Comparison of ENCODE assay signal across 20 cellular contexts in genomic region chr6:148890605-148891004, GRCh38.
DNase-seq lines count a peak whose midpoint lies in the region; ATAC-seq and TF ChIP-seq lines count a peak whose summit lies in the region.
"Had no signal": no experiment of that assay in that cellular context is flagged by ENCODE, and none has a peak within 500 bp of the region (broad histone marks: within the 10 kb centered on the region; RNA-seq: fewer than 3 reads in every experiment).

No MANE protein-coding gene starts in this region.

- no peak overlapping the region for H4K91ac ChIP-seq in mesenchymal stem cell (ENCODE audit: low read length)

- H3K18ac ChIP-seq in mesenchymal stem cell (ENCODE audit: low read depth in 1 of 2, low read length in 2 of 2): no peak overlapping the region

- 99% methylated on average over 6 of the region's 7 CpGs for WGBS in mesenchymal stem cell

- TF ChIP-seq CTCF in choroid plexus epithelial cell (conservative IDR thresholded peaks at IDR 0.05; ENCODE audit: low read depth, low read length): no peak
- TF ChIP-seq CTCF in tibial artery (IDR thresholded peaks at IDR 0.05): no peak

- CTCF ChIA-PET in activated CD8-positive, alpha-beta memory T cell treated with anti-CD3 and anti-CD28 coated beads, Interleukin-2, amount 10 ng/mL, durations not matched to agents 7 days and 5 days (lab: Charles Lee): no interaction called here
- CTCF ChIA-PET in activated naive CD4-positive, alpha-beta T cell treated with anti-CD3 and anti-CD28 coated beads, Interleukin-2, amount 10 ng/mL, durations not matched to agents 7 days and 5 days (lab: Charles Lee): no interaction called here

- no peak overlapping the region for H3K27ac ChIP-seq in mesenchymal stem cell (ENCODE audit: low read length, poor library complexity, severe bottlenecking)
- H3K27ac ChIP-seq in tibial artery: peak overlapping the region; percentile 42 to 48

- no peaks in the 10 kb centered on the region for H3K36me3 ChIP-seq in mesenchymal stem cell (ENCODE audit: control insufficient read depth in 1 of 2, insufficient read depth in 2 of 2, low read depth in 1 of 2, low read length in 2 of 2)
- no peaks in the 10 kb centered on the region for H3K36me3 ChIP-seq in tibial artery

- H3K14ac ChIP-seq in mesenchymal stem cell (ENCODE audit: low read length in 2 of 2): no peak overlapping the region

- DNase-seq in activated CD8-positive, alpha-beta memory T cell treated with anti-CD3 and anti-CD28 coated beads, Interleukin-2, amount 10 ng/mL, durations not matched to agents 7 days and 5 days: no peak
- no peak for DNase-seq in activated CD8-positive, alpha-beta memory T cell treated with anti-CD3 and anti-CD28 coated beads, Interleukin-2, amount 50 U/mL, for 4 hours
- DNase-seq in choroid plexus epithelial cell (ENCODE audit: low read depth): peak; percentile 19
- DNase-seq in mesenchymal stem cell: no peak
- DNase-seq in tibial artery: no peak
- no peak for DNase-seq in activated naive CD4-positive, alpha-beta T cell treated with anti-CD3 and anti-CD28 coated beads, Interleukin-2, amount 10 ng/mL, durations not matched to agents 7 days and 5 days
- DNase-seq in activated naive CD4-positive, alpha-beta T cell treated with anti-CD3 and anti-CD28 coated beads, Interleukin-2, amount 50 U/mL, for 72 hours (ENCODE audit: low spot score in 2 of 2): no peak
- no peak for DNase-seq in stimulated activated naive B cell treated with anti-CD40 and anti-IgM and Interleukin-4, amounts not matched to agents 10 μg/mL and 1 μg/mL and 100 μg/mL, for 72 hours
- DNase-seq: 8988T; CD8-positive, alpha-beta T cell; H7; Kasumi-1; MM.1S; NCI-H1092 treated with DMSO at 0.1 percent for 48 hours; NCI-H1694; NCI-H2107; NCI-H226; NCI-H524 treated with DMSO at 0.1 percent for 48 hours had no signal

- no peak overlapping the region for H3K23ac ChIP-seq in mesenchymal stem cell (ENCODE audit: low read length in 2 of 2)

- ATAC-seq in activated CD8-positive, alpha-beta memory T cell treated with anti-CD3 and anti-CD28 coated beads, Interleukin-2, amount 10 ng/mL, durations not matched to agents 7 days and 5 days: peak; percentile 23
- no peak for ATAC-seq in activated naive CD4-positive, alpha-beta T cell treated with anti-CD3 and anti-CD28 coated beads, Interleukin-2, amount 50 U/mL, for 72 hours
- no peak for ATAC-seq in stimulated activated naive B cell treated with anti-CD40 and anti-IgM and Interleukin-4, amounts not matched to agents 10 μg/mL and 1 μg/mL and 100 μg/mL, for 72 hours (replicated peaks)
- ATAC-seq: CD8-positive, alpha-beta T cell; Panc1 had no signal

- no peak overlapping the region for H3K4me2 ChIP-seq in mesenchymal stem cell (ENCODE audit: low read length, poor library complexity, severe bottlenecking)

- peaks cover 1% of the 10 kb centered on the region for H3K79me1 ChIP-seq in mesenchymal stem cell (replicated peaks; ENCODE audit: low read length, poor library complexity, severe bottlenecking)

- no peaks in the 10 kb centered on the region for H3K4me1 Mint-ChIP-seq in activated CD8-positive, alpha-beta memory T cell treated with anti-CD3 and anti-CD28 coated beads, Interleukin-2, amount 10 ng/mL, durations not matched to agents 7 days and 5 days
- H3K4me1 Mint-ChIP-seq in activated naive CD4-positive, alpha-beta T cell treated with anti-CD3 and anti-CD28 coated beads, Interleukin-2, amount 10 ng/mL, durations not matched to agents 7 days and 5 days: no peaks in the 10 kb centered on the region
- peaks cover 0 to 5% of the 10 kb centered on the region in 2 donors for H3K4me1 Mint-ChIP-seq in stimulated activated naive B cell treated with anti-CD40 and anti-IgM and Interleukin-4, amounts not matched to agents 10 μg/mL and 1 μg/mL and 100 μg/mL, for 72 hours
- H3K4me1 Mint-ChIP-seq: IgD-negative memory B cell had no signal

- no peak overlapping the region for H2AFZ ChIP-seq in mesenchymal stem cell (ENCODE audit: low read depth, low read length)

- no peak overlapping the region for H2BK120ac ChIP-seq in mesenchymal stem cell (ENCODE audit: low read depth, low read length)

- H3K27ac Mint-ChIP-seq in activated CD8-positive, alpha-beta memory T cell treated with anti-CD3 and anti-CD28 coated beads, Interleukin-2, amount 10 ng/mL, durations not matched to agents 7 days and 5 days: no peak overlapping the region
- H3K27ac Mint-ChIP-seq in activated naive CD4-positive, alpha-beta T cell treated with anti-CD3 and anti-CD28 coated beads, Interleukin-2, amount 10 ng/mL, durations not matched to agents 7 days and 5 days: no peak overlapping the region
- no peak overlapping the region for H3K27ac Mint-ChIP-seq in activated naive CD4-positive, alpha-beta T cell treated with anti-CD3 and anti-CD28 coated beads, Interleukin-2, amount 50 U/mL, for 72 hours
- no peak overlapping the region for H3K27ac Mint-ChIP-seq in stimulated activated naive B cell treated with anti-CD40 and anti-IgM and Interleukin-4, amounts not matched to agents 10 μg/mL and 1 μg/mL and 100 μg/mL, for 72 hours
- H3K27ac Mint-ChIP-seq: CD8-positive, alpha-beta T cell; IgD-negative memory B cell had no signal

- H3K27me3 ChIP-seq in mesenchymal stem cell (ENCODE audit: control insufficient read depth in 1 of 2, insufficient read depth in 1 of 2, low read length in 2 of 2) (no peaks in the 10 kb centered on the region), tibial artery (no peaks in the 10 kb centered on the region)

- no peak overlapping the region for H3K4me3 ChIP-seq in choroid plexus epithelial cell (ENCODE audit: low read depth, low read length)
- peak overlapping the region in 1 of 2 experiments; percentile 34 for H3K4me3 ChIP-seq in mesenchymal stem cell (ENCODE audit: insufficient read depth in 1 of 2, low read depth in 1 of 2, low read length in 2 of 2)
- peak overlapping the region in 1 of 2 donors; percentile 6 for H3K4me3 ChIP-seq in tibial artery

- H3K9ac ChIP-seq in mesenchymal stem cell (ENCODE audit: low read length): peak overlapping the region; percentile 70

- H2BK5ac ChIP-seq in mesenchymal stem cell (ENCODE audit: low read depth, low read length, poor library complexity, severe bottlenecking): no peak overlapping the region

- H2BK15ac ChIP-seq in mesenchymal stem cell (ENCODE audit: low read depth, poor library complexity, severe bottlenecking): no peak overlapping the region

- peaks cover 2% of the 10 kb centered on the region for H3K9me3 Mint-ChIP-seq in activated CD8-positive, alpha-beta memory T cell treated with anti-CD3 and anti-CD28 coated beads, Interleukin-2, amount 10 ng/mL, durations not matched to agents 7 days and 5 days (ENCODE audit: low read depth)
- no peaks in the 10 kb centered on the region for H3K9me3 Mint-ChIP-seq in activated naive CD4-positive, alpha-beta T cell treated with anti-CD3 and anti-CD28 coated beads, Interleukin-2, amount 10 ng/mL, durations not matched to agents 7 days and 5 days
- H3K9me3 Mint-ChIP-seq in activated naive CD4-positive, alpha-beta T cell treated with anti-CD3 and anti-CD28 coated beads, Interleukin-2, amount 50 U/mL, for 72 hours: no peaks in the 10 kb centered on the region
- no peaks in the 10 kb centered on the region for H3K9me3 Mint-ChIP-seq in stimulated activated naive B cell treated with anti-CD40 and anti-IgM and Interleukin-4, amounts not matched to agents 10 μg/mL and 1 μg/mL and 100 μg/mL, for 72 hours
- H3K9me3 Mint-ChIP-seq: CD8-positive, alpha-beta T cell; IgD-negative memory B cell had no signal

- H3K4me1 ChIP-seq in mesenchymal stem cell (ENCODE audit: control insufficient read depth, insufficient read depth, low read depth, low read length) (peaks cover 2% of the 10 kb centered on the region), tibial artery (peaks cover 0 to 60% (median 48%) of the 10 kb centered on the region in 4 donors)

- H3K4me3 Mint-ChIP-seq in activated CD8-positive, alpha-beta memory T cell treated with anti-CD3 and anti-CD28 coated beads, Interleukin-2, amount 10 ng/mL, durations not matched to agents 7 days and 5 days: no peak overlapping the region
- H3K4me3 Mint-ChIP-seq in activated naive CD4-positive, alpha-beta T cell treated with anti-CD3 and anti-CD28 coated beads, Interleukin-2, amount 10 ng/mL, durations not matched to agents 7 days and 5 days: no peak overlapping the region
- H3K4me3 Mint-ChIP-seq in stimulated activated naive B cell treated with anti-CD40 and anti-IgM and Interleukin-4, amounts not matched to agents 10 μg/mL and 1 μg/mL and 100 μg/mL, for 72 hours: no peak overlapping the region
- H3K4me3 Mint-ChIP-seq: CD8-positive, alpha-beta T cell; IgD-negative memory B cell had no signal

- intact Hi-C loops in tibial artery (cut with DNase I; ENCODE audit: low total_unique reads): no loop called here

- no peak overlapping the region for H2AK5ac ChIP-seq in mesenchymal stem cell (ENCODE audit: low read length, severe bottlenecking)

- H3K27me3 Mint-ChIP-seq in activated CD8-positive, alpha-beta memory T cell treated with anti-CD3 and anti-CD28 coated beads, Interleukin-2, amount 10 ng/mL, durations not matched to agents 7 days and 5 days: no peaks in the 10 kb centered on the region
- peaks cover 13% of the 10 kb centered on the region for H3K27me3 Mint-ChIP-seq in activated naive CD4-positive, alpha-beta T cell treated with anti-CD3 and anti-CD28 coated beads, Interleukin-2, amount 10 ng/mL, durations not matched to agents 7 days and 5 days
- no peaks in the 10 kb centered on the region for H3K27me3 Mint-ChIP-seq in stimulated activated naive B cell treated with anti-CD40 and anti-IgM and Interleukin-4, amounts not matched to agents 10 μg/mL and 1 μg/mL and 100 μg/mL, for 72 hours
- H3K27me3 Mint-ChIP-seq: IgD-negative memory B cell had no signal

- H4K8ac ChIP-seq in mesenchymal stem cell (ENCODE audit: low read length): no peak overlapping the region

- H3K4ac ChIP-seq in mesenchymal stem cell (ENCODE audit: low read depth in 1 of 2, low read length in 2 of 2): no peak overlapping the region

- H3K36me3 Mint-ChIP-seq in activated CD8-positive, alpha-beta memory T cell treated with anti-CD3 and anti-CD28 coated beads, Interleukin-2, amount 10 ng/mL, durations not matched to agents 7 days and 5 days: peaks cover 3% of the 10 kb centered on the region
- peaks cover 1% of the 10 kb centered on the region for H3K36me3 Mint-ChIP-seq in activated naive CD4-positive, alpha-beta T cell treated with anti-CD3 and anti-CD28 coated beads, Interleukin-2, amount 10 ng/mL, durations not matched to agents 7 days and 5 days
- no peaks in the 10 kb centered on the region for H3K36me3 Mint-ChIP-seq in activated naive CD4-positive, alpha-beta T cell treated with anti-CD3 and anti-CD28 coated beads, Interleukin-2, amount 50 U/mL, for 72 hours
- peaks cover 8 to 39% of the 10 kb centered on the region in 2 donors for H3K36me3 Mint-ChIP-seq in stimulated activated naive B cell treated with anti-CD40 and anti-IgM and Interleukin-4, amounts not matched to agents 10 μg/mL and 1 μg/mL and 100 μg/mL, for 72 hours
- H3K36me3 Mint-ChIP-seq: CD8-positive, alpha-beta T cell had no signal

- H2BK12ac ChIP-seq in mesenchymal stem cell (ENCODE audit: low read length in 2 of 2): no peak overlapping the region

- H3K9me3 ChIP-seq in mesenchymal stem cell (ENCODE audit: control insufficient read depth, low read length): no peaks in the 10 kb centered on the region
- H3K9me3 ChIP-seq in tibial artery: no peaks in the 10 kb centered on the region
